Comparison of ENCODE assay signal across 8 cellular contexts in the genomic region with DNA sequence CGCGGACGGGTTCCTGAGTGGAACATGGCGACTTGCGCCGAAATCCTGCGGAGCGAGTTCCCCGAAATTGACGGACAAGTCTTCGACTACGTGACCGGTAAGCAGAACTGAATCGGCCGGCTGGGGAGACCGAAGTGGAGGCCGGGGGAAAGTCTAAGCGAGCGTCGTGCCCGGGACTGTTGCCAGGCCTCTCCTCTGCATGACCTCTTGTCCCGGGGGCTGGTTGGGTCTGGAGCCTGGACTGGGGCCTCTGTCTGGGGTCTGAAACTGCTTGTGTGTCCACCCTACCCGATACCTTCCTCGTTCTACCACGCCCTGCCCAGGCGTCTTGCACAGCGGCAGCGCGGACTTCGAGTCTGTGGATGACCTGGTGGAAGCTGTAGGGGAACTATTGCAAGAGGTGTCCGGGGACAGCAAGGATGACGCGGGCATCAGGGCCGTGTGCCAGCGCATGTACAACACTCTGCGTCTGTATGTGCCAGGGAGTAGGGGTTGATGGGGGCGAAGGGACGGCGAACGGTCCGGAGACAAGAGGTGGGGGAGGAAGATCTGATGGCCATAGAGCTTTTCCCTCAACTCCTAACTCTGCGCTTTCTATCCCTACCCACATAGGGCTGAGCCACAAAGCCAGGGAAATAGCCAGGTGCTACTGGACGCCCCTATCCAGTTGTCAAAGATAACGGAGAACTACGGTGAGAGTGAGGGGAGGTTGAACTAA.
DNase-seq lines count a peak whose midpoint lies in the region; ATAC-seq and TF ChIP-seq lines count a peak whose summit lies in the region.

A gene with protein sequence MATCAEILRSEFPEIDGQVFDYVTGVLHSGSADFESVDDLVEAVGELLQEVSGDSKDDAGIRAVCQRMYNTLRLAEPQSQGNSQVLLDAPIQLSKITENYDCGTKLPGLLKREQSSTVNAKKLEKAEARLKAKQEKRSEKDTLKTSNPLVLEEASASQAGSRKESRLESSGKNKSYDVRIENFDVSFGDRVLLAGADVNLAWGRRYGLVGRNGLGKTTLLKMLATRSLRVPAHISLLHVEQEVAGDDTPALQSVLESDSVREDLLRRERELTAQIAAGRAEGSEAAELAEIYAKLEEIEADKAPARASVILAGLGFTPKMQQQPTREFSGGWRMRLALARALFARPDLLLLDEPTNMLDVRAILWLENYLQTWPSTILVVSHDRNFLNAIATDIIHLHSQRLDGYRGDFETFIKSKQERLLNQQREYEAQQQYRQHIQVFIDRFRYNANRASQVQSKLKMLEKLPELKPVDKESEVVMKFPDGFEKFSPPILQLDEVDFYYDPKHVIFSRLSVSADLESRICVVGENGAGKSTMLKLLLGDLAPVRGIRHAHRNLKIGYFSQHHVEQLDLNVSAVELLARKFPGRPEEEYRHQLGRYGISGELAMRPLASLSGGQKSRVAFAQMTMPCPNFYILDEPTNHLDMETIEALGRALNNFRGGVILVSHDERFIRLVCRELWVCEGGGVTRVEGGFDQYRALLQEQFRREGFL (plus strand): TSS at position 16 of the 718 bp plus-strand sequence. CDS start 9 bp downstream, at position 25.

- peaks cover 19 to 33% of the 10 kb centered on the region in 2 donors for H3K4me1 ChIP-seq in muscle layer of duodenum (ENCODE audit: control insufficient read depth in 1 of 2, insufficient read depth in 2 of 2, low read length in 2 of 2)

- ATAC-seq in HG02884 (IDR thresholded peaks at IDR 0.05; ENCODE audit: unreplicated experiment), result peak; percentile 17

- H3K36me3 ChIP-seq in muscle layer of duodenum (ENCODE audit: control insufficient read depth in 1 of 2, insufficient read depth in 2 of 2, low read length in 2 of 2), result peaks cover 62 to 77% of the 10 kb centered on the region in 2 donors

- no peaks in the 10 kb centered on the region for H3K9me3 ChIP-seq in muscle layer of duodenum (ENCODE audit: control insufficient read depth in 1 of 2, low read length in 2 of 2)

- H3K27me3 ChIP-seq in muscle layer of duodenum (ENCODE audit: low read depth, low read length), result no peaks in the 10 kb centered on the region

- DNase-seq in activated CD4-positive, alpha-beta T cell treated with anti-CD3 and anti-CD28 coated beads for 48 hours, result peak; percentile 37
- DNase-seq in activated CD4-positive, alpha-beta T cell treated with anti-CD3 and anti-CD28 coated beads for 4 hours, result no peak
- peak; percentile 46 for DNase-seq in epithelial cell of esophagus (ENCODE audit: low read depth)
- no peak for DNase-seq in cerebellar nuclear complex (lab: John Stamatoyannopoulos, UW)
- DNase-seq in activated effector memory CD4-positive, alpha-beta T cell treated with Interleukin-2 at 50 U/mL for 16 hours, result no peak

- no peak for TF ChIP-seq CTCF in epithelial cell of esophagus (IDR thresholded peaks at IDR 0.05; ENCODE audit: insufficient read depth, low read depth, low read length, missing control alignments)

- H3K4me3 ChIP-seq in epithelial cell of esophagus (ENCODE audit: low read length), result peak within 1 kb of the TSS; percentile 97
- peak within 1 kb of the TSS; percentile 94 for H3K4me3 ChIP-seq in muscle layer of duodenum (ENCODE audit: low read depth in 1 of 2, low read length in 2 of 2)

- peak; percentile 83 for TF ChIP-seq POLR2A in Raji (IDR thresholded peaks at IDR 0.05; ENCODE audit: insufficient read depth, low read depth, low read length)

- peak within 1 kb of the TSS; percentile 78 for H3K27ac ChIP-seq in muscle layer of duodenum (ENCODE audit: low read length)

Comparison
In these comparisons a context has a peak if more than half of its experiments do, and no peak if none do; other contexts are left out.
1. DNase-seq: peak in activated CD4-positive, alpha-beta T cell treated with anti-CD3 and anti-CD28 coated beads for 48 hours (single experiment) and epithelial cell of esophagus (single experiment); none in activated CD4-positive, alpha-beta T cell treated with anti-CD3 and anti-CD28 coated beads for 4 hours (0 of 2), cerebellar nuclear complex (0 of 2) and activated effector memory CD4-positive, alpha-beta T cell treated with Interleukin-2 at 50 U/mL for 16 hours (single experiment).